ENCODE assay signal across 27 cellular contexts in the genomic region with DNA sequence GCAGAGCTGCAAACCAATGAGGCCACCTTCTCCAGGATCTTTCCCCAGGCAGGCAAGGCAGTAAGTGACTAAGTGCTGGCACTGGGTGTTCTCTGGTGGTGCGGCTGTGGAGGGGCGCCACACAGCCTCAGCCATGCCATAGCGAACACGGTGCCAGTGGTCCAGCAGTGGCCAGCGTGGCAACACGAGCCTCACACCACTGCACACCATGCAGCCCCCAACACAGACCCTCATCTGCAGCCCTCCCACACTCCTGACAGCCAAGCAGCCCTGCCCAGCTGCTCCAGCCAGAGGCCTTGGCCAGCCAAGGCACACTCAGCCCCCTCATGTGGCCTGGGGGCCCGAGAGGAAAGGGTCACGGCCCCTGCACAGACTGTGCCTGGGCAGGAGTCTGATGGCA. TPM values are rescaled to one million over a fixed set of nuclear protein-coding genes. Genes with fewer than 3 reads are reported as not detected.
DNase-seq lines count a peak whose midpoint lies in the region; ATAC-seq, FAIRE-seq and TF ChIP-seq lines count a peak whose summit lies in the region.
"Had no signal": no experiment of that assay in that cellular context is flagged by ENCODE, and none has a peak within 500 bp of the region (broad histone marks: within the 10 kb centered on the region; RNA-seq: fewer than 3 reads in every experiment).

No MANE protein-coding gene starts in this region.

- ATAC-seq in gastroesophageal sphincter: no peak
- ATAC-seq: A549; activated CD4-positive, alpha-beta T cell treated with anti-CD3 and anti-CD28 coated beads for 36 hours; foreskin keratinocyte; left colon; SK-N-SH treated with all-trans-retinoic acid at 6 μM for 48 hours had no signal

- peak overlapping the region in 2 of 3 donors; percentile 51 to 62 for H3K9ac ChIP-seq in skeletal muscle tissue (ENCODE audit: low read depth in 1 of 3, low read length in 3 of 3)

- H3K4me1 Mint-ChIP-seq in activated naive CD8-positive, alpha-beta T cell (ENCODE audit: low read depth): peaks cover 24% of the 10 kb centered on the region
- H3K4me1 Mint-ChIP-seq in activated naive CD8-positive, alpha-beta T cell treated with anti-CD3 and anti-CD28 coated beads for 36 hours: peaks cover 25% of the 10 kb centered on the region
- H3K4me1 Mint-ChIP-seq in immature natural killer cell: peaks cover 27 to 31% of the 10 kb centered on the region in 2 donors

- H3K4me3 Mint-ChIP-seq in activated naive CD8-positive, alpha-beta T cell: peak overlapping the region; percentile 30
- H3K4me3 Mint-ChIP-seq in activated naive CD8-positive, alpha-beta T cell treated with anti-CD3 and anti-CD28 coated beads for 36 hours: no peak overlapping the region
- peak overlapping the region in 1 of 5 donors; percentile 9 for H3K4me3 Mint-ChIP-seq in immature natural killer cell

- TF ChIP-seq POLR2A in gastroesophageal sphincter (IDR thresholded peaks at IDR 0.05): no peak

- no peaks in the 10 kb centered on the region for H3K36me3 Mint-ChIP-seq in activated naive CD8-positive, alpha-beta T cell
- H3K36me3 Mint-ChIP-seq in activated naive CD8-positive, alpha-beta T cell treated with anti-CD3 and anti-CD28 coated beads for 36 hours: peaks cover 14% of the 10 kb centered on the region
- H3K36me3 Mint-ChIP-seq in immature natural killer cell: peaks cover 0 to 4% (median 0%) of the 10 kb centered on the region in 3 donors

- H3K36me3 ChIP-seq in gastroesophageal sphincter: peaks cover 0 to 38% of the 10 kb centered on the region in 2 donors
- peaks cover 10 to 30% (median 16%) of the 10 kb centered on the region in 3 donors for H3K36me3 ChIP-seq in skeletal muscle tissue (ENCODE audit: control insufficient read depth in 3 of 3, insufficient read depth in 3 of 3, low read length in 3 of 3)

- no peak for FAIRE-seq in RCC 7860 (lab: Jason Lieb, UNC)
- FAIRE-seq: A549, GM18507 had no signal

- H3K4me1 ChIP-seq in gastroesophageal sphincter (peaks cover 3 to 94% (median 52%) of the 10 kb centered on the region in 3 donors), skeletal muscle tissue (ENCODE audit: control insufficient read depth in 3 of 3, insufficient read depth in 3 of 3, low read length in 3 of 3) (peaks cover 58 to 78% (median 67%) of the 10 kb centered on the region in 3 donors)

- H3K27me3 ChIP-seq in gastroesophageal sphincter (no peaks in the 10 kb centered on the region), skeletal muscle tissue (ENCODE audit: control insufficient read depth in 3 of 3, insufficient read depth in 3 of 3, low read length in 3 of 3) (no peaks in the 10 kb centered on the region)
- H3K27me3 ChIP-seq: cardiac muscle cell, foreskin keratinocyte, spleen, tibial nerve had no signal

- DNase-seq in activated naive CD8-positive, alpha-beta T cell treated with anti-CD3 and anti-CD28 coated beads for 36 hours: no peak
- DNase-seq in RCC 7860 (ENCODE audit: low spot score): peak; percentile 34
- DNase-seq in NCI-H1417 (lab: John Stamatoyannopoulos, UW): no peak
- no peak for DNase-seq in HuH-7 (ENCODE audit: low spot score)
- DNase-seq in immature natural killer cell: no peak
- DNase-seq: activated CD4-positive, alpha-beta T cell treated with anti-CD3 and anti-CD28 coated beads for 36 hours; activated naive CD4-positive, alpha-beta T cell treated with Interleukin-2 at 50 U/mL for 16 hours; activated T-cell treated with anti-CD3 and anti-CD28 coated beads, Interleukin-2, amount 50 U/mL, for 48 hours; AML-193; aorta; COR-L47; DMS79; foreskin keratinocyte; GF-D8; left colon; NCI-H1694; OCI-M1; spleen had no signal

- H3K9me3 ChIP-seq in gastroesophageal sphincter: no peaks in the 10 kb centered on the region
- no peaks in the 10 kb centered on the region for H3K9me3 ChIP-seq in skeletal muscle tissue (ENCODE audit: control insufficient read depth in 3 of 3, low read length in 3 of 3)
- H3K9me3 ChIP-seq: A549, spleen, tibial nerve had no signal

- WGBS in gastroesophageal sphincter (ENCODE audit: low coverage in 1 of 2), 2 donors: 80% methylated on average over 2 of the region's 8 CpGs; no CpG with 5 or more reads in 1 of the 2 donors

- TF ChIP-seq CTCF in gastroesophageal sphincter (IDR thresholded peaks at IDR 0.05): no peak

- no peaks in the 10 kb centered on the region for H3K27me3 Mint-ChIP-seq in activated naive CD8-positive, alpha-beta T cell
- H3K27me3 Mint-ChIP-seq in activated naive CD8-positive, alpha-beta T cell treated with anti-CD3 and anti-CD28 coated beads for 36 hours: no peaks in the 10 kb centered on the region
- peaks cover 1 to 4% (median 2%) of the 10 kb centered on the region in 3 donors for H3K27me3 Mint-ChIP-seq in immature natural killer cell (ENCODE audit: low read depth in 3 of 3)
- H3K27me3 Mint-ChIP-seq: activated CD4-positive, alpha-beta T cell treated with anti-CD3 and anti-CD28 coated beads for 36 hours had no signal

- H3K27ac ChIP-seq in gastroesophageal sphincter: peak overlapping the region in 3 of 4 donors; percentile 85 to 89 (median 86)
- no peak overlapping the region for H3K27ac ChIP-seq in skeletal muscle tissue (ENCODE audit: low read depth, low read length)
- H3K27ac ChIP-seq: A549, cardiac muscle cell, foreskin keratinocyte, spleen had no signal

- no peak for TF ChIP-seq EP300 in gastroesophageal sphincter (IDR thresholded peaks at IDR 0.05)

- H3K27ac Mint-ChIP-seq in activated naive CD8-positive, alpha-beta T cell: no peak overlapping the region
- no peak overlapping the region for H3K27ac Mint-ChIP-seq in activated naive CD8-positive, alpha-beta T cell treated with anti-CD3 and anti-CD28 coated beads for 36 hours
- H3K27ac Mint-ChIP-seq in immature natural killer cell: no peak overlapping the region

- no peaks in the 10 kb centered on the region for H3K9me3 Mint-ChIP-seq in activated naive CD8-positive, alpha-beta T cell (ENCODE audit: low read depth)
- H3K9me3 Mint-ChIP-seq in activated naive CD8-positive, alpha-beta T cell treated with anti-CD3 and anti-CD28 coated beads for 36 hours: no peaks in the 10 kb centered on the region
- H3K9me3 Mint-ChIP-seq in immature natural killer cell: no peaks in the 10 kb centered on the region

- H3K4me3 ChIP-seq in gastroesophageal sphincter: no peak overlapping the region
- H3K4me3 ChIP-seq in skeletal muscle tissue (ENCODE audit: low read length in 3 of 3): peak overlapping the region in 1 of 3 donors; percentile 6
- H3K4me3 ChIP-seq: A549, cardiac muscle cell, coronary artery, spleen, tibial nerve had no signal

RNA-seq across cellular contexts. Expression of a gene that starts 3.0 kb away (rescaled TPM):
- 100 to 1,000 TPM; 111 to 113 TPM for total RNA-seq in activated naive CD8-positive, alpha-beta T cell treated with anti-CD3 and anti-CD28 coated beads for 36 hours
- 100 to 1,000 TPM in 1 of 4 donors, 10 to 100 TPM in 3; 62.0 to 119 (median 96.4) TPM for total RNA-seq in gastroesophageal sphincter
- 27.1 TPM for total RNA-seq in skeletal muscle tissue
- 10 to 100 TPM; 62.1 to 68.8 (median 67.5) TPM for polyA plus RNA-seq in immature natural killer cell

RNA-seq across cellular contexts. Expression of a gene that starts 3.1 kb away (rescaled TPM):
- total RNA-seq in activated naive CD8-positive, alpha-beta T cell treated with anti-CD3 and anti-CD28 coated beads for 36 hours: 10 to 100 TPM; 12.2 to 13.7 TPM
- total RNA-seq in gastroesophageal sphincter (10 to 100 TPM; 10.4 to 42.7 (median 30.1) TPM), skeletal muscle tissue (8.4 TPM)
- 10 to 100 TPM in 2 of 3 donors, 1 to 10 TPM in 1; 9.2 to 23.7 (median 10.5) TPM for polyA plus RNA-seq in immature natural killer cell

RNA-seq across cellular contexts. Expression of a gene that starts 9.6 kb away (rescaled TPM):
- total RNA-seq in activated naive CD8-positive, alpha-beta T cell treated with anti-CD3 and anti-CD28 coated beads for 36 hours: under 1 TPM; 0.06 to 0.20 TPM
- total RNA-seq in gastroesophageal sphincter (under 1 TPM in 3 of 4 donors, not detected in 1; 0.12 to 0.54 (median 0.40) TPM), skeletal muscle tissue (1.6 TPM)
- under 1 TPM in 1 of 3 donors, not detected in 2; 0.08 TPM for polyA plus RNA-seq in immature natural killer cell

RNA-seq across cellular contexts. Expression of a gene that starts 13.1 kb away (rescaled TPM):
- 10 to 100 TPM; 29.6 to 30.0 TPM for total RNA-seq in activated naive CD8-positive, alpha-beta T cell treated with anti-CD3 and anti-CD28 coated beads for 36 hours
- 10 to 100 TPM; 12.5 to 24.2 (median 19.4) TPM for total RNA-seq in gastroesophageal sphincter
- total RNA-seq in skeletal muscle tissue: 4.7 TPM
- polyA plus RNA-seq in immature natural killer cell: 10 to 100 TPM; 17.3 to 25.4 (median 18.9) TPM

RNA-seq across cellular contexts. Expression of a gene that starts 13.7 kb away (rescaled TPM):
- total RNA-seq in activated naive CD8-positive, alpha-beta T cell treated with anti-CD3 and anti-CD28 coated beads for 36 hours: 10 to 100 TPM; 26.6 to 28.4 TPM
- total RNA-seq in gastroesophageal sphincter (10 to 100 TPM; 35.6 to 74.7 (median 50.2) TPM), skeletal muscle tissue (23.5 TPM)
- polyA plus RNA-seq in immature natural killer cell: 1 to 10 TPM; 1.4 to 7.0 (median 4.6) TPM
